ENCODE assay signal across 17 cellular contexts in genomic region chr5:131185523-131186104, GRCh38. TPM values are rescaled to one million over a fixed set of nuclear protein-coding genes. Genes with fewer than 3 reads are reported as not detected.
DNase-seq lines count a peak whose midpoint lies in the region; ATAC-seq, FAIRE-seq and TF ChIP-seq lines count a peak whose summit lies in the region.
"Had no signal": no experiment of that assay in that cellular context is flagged by ENCODE, and none has a peak within 500 bp of the region (broad histone marks: within the 10 kb centered on the region; RNA-seq: fewer than 3 reads in every experiment).

No MANE protein-coding gene starts in this region.

- H3K79me2 ChIP-seq in GM12878 (ENCODE audit: control insufficient read depth, insufficient read depth, low read length): no peaks in the 10 kb centered on the region

- no peaks in the 10 kb centered on the region for H3K4me1 Mint-ChIP-seq in Calu3 (ENCODE audit: low read depth, unreplicated experiment)

- peak overlapping the region; percentile 25 for H3K27ac Mint-ChIP-seq in Calu3 (ENCODE audit: unreplicated experiment)

- H3K27ac ChIP-seq in A549 (peak overlapping the region; percentile 69 to 71; a peak in 5 of 6 replicates), GM12878 (ENCODE audit: control insufficient read depth, insufficient read depth) (no peak overlapping the region), epithelial cell of prostate (peak overlapping the region; percentile 76)
- H3K27ac ChIP-seq: BLaER1 had no signal

- no peaks in the 10 kb centered on the region for H3K36me3 Mint-ChIP-seq in Calu3 (ENCODE audit: insufficient read depth, unreplicated experiment)

- H3K4me3 ChIP-seq in A549: no peak overlapping the region
- H3K4me3 ChIP-seq in GM12878: no peak overlapping the region
- H3K4me3 ChIP-seq: BLaER1 had no signal

- TF ChIP-seq POLR2A in A549 (IDR thresholded peaks at IDR 0.05; ENCODE audit: low read length): no peak
- no peak for TF ChIP-seq POLR2A in GM12878 (IDR thresholded peaks at IDR 0.05; ENCODE audit: low read depth, low read length)

- SMC1A ChIA-PET in GM12878 (lab: Charles Lee; ENCODE audit: uncharacterized antibody, unreplicated experiment): interaction anchor here (0.9 to 1.9 kb wide), 2 partner anchors 23 to 37 kb away, joined by 3 to 4 read pairs; no protein-coding TSS in a partner anchor

- DNase-seq in A549 (ENCODE audit: low read depth in 1 of 2, low spot score in 1 of 2) (no peak), Calu3 (no peak), GM12878 (ENCODE audit: low read depth, low spot score) (no peak), epithelial cell of prostate (ENCODE audit: low read depth, low spot score) (no peak), EL (no peak), hippocampal formation (lab: John Stamatoyannopoulos, UW) (no peak)
- DNase-seq: AML-193; Caco-2; CD8-positive, alpha-beta memory T cell; DMS79 had no signal

- H3K27me3 ChIP-seq in GM12878 (replicated peaks in 1 of 2; ENCODE audit: control insufficient read depth in 2 of 2, insufficient read depth in 2 of 2, low read length in 1 of 2): no peaks in the 10 kb centered on the region
- H3K27me3 ChIP-seq: BLaER1 had no signal

- no peak for TF ChIP-seq CTCF in A549 (IDR thresholded peaks at IDR 0.05)
- no peak for TF ChIP-seq CTCF in Calu3 (IDR thresholded peaks at IDR 0.05; ENCODE audit: unreplicated experiment)
- no peak for TF ChIP-seq CTCF in GM12878 (IDR thresholded peaks at IDR 0.05 in 2 of 3, conservative IDR thresholded peaks at IDR 0.05 in 1 of 3; ENCODE audit: control insufficient read depth in 2 of 3, extremely low read depth in 1 of 3, insufficient read depth in 1 of 3, low read depth in 3 of 3, low read length in 3 of 3)

- TF ChIP-seq EP300 in A549 (IDR thresholded peaks at IDR 0.05) (no peak), GM12878 (IDR thresholded peaks at IDR 0.05; ENCODE audit: borderline replicate concordance in 1 of 2, control insufficient read depth in 1 of 2, low read depth in 2 of 2, low read length in 2 of 2) (no peak)

- no peak for TF ChIP-seq RAD21 in A549 (conservative IDR thresholded peaks at IDR 0.05 in 1 of 2, IDR thresholded peaks at IDR 0.05 in 1 of 2)
- TF ChIP-seq RAD21 in GM12878 (IDR thresholded peaks at IDR 0.05; ENCODE audit: insufficient read depth, low read depth, low read length): no peak

- in situ Hi-C loops in GM12878 (cut with MboI): no loop called here

- POLR2A ChIA-PET in A549 (lab: Yijun Ruan, JAX): interaction anchor here (1.5 kb wide), 1 partner anchor 79 kb away, joined by 4 read pairs; the partner anchor contains the start of gene CDC42SE2
- POLR2A ChIA-PET in GM12878 (lab: Charles Lee): no interaction called here

- no peaks in the 10 kb centered on the region for H3K36me3 ChIP-seq in GM12878 (ENCODE audit: control insufficient read depth in 2 of 2, insufficient read depth in 2 of 2, low read length in 1 of 2)

- no peaks in the 10 kb centered on the region for H3K27me3 Mint-ChIP-seq in Calu3 (ENCODE audit: unreplicated experiment)
- H3K27me3 Mint-ChIP-seq: CD8-positive, alpha-beta memory T cell; IgD-negative memory B cell had no signal

- H3K4me2 ChIP-seq in A549: peak overlapping the region; percentile 64; the same call in 2 of the 3 replicates
- no peak overlapping the region for H3K4me2 ChIP-seq in GM12878 (ENCODE audit: control insufficient read depth, insufficient read depth)
- H3K4me2 ChIP-seq: BLaER1 had no signal

- CTCF ChIA-PET in A549 (lab: Yijun Ruan, JAX): interaction anchor here (0.8 to 0.9 kb wide), 2 partner anchors 80 to 197 kb away, joined by 3 read pairs; no protein-coding TSS in a partner anchor
- CTCF ChIA-PET in Calu3 (lab: Charles Lee): interaction anchor here (0.6 to 0.9 kb wide), 2 partner anchors 14 to 79 kb away, joined by 3 to 4 read pairs; no protein-coding TSS in a partner anchor
- CTCF ChIA-PET in GM12878 (lab: Yijun Ruan, JAX): interaction anchor here (0.6 kb wide), 1 partner anchor 14 kb away, joined by 3 read pairs; no protein-coding TSS in a partner anchor

- no peak overlapping the region for H3K9ac ChIP-seq in GM12878 (ENCODE audit: control insufficient read depth, insufficient read depth, low read length)
- H3K9ac ChIP-seq: BLaER1 had no signal

- H3K4me1 ChIP-seq in A549: peaks cover 22% of the 10 kb centered on the region
- H3K4me1 ChIP-seq in GM12878 (ENCODE audit: control insufficient read depth, insufficient read depth, low read length): no peaks in the 10 kb centered on the region
- H3K4me1 ChIP-seq: BLaER1, Caco-2 had no signal

- no TSS peak for BruUV-seq in Calu3 (replicated peaks; lab: Mats Ljungman, UMichigan)
- no TSS peak for BruUV-seq in GM12878 (replicated peaks; lab: Mats Ljungman, UMichigan)

- intact Hi-C loops in Calu3 (cut with micrococcal nuclease; ENCODE audit: unreplicated experiment): no loop called here
- intact Hi-C loops in GM12878 (cut with micrococcal nuclease; ENCODE audit: unreplicated experiment): no loop called here

- ATAC-seq in A549: no peak
- no peak for ATAC-seq in GM12878
- ATAC-seq: HCT116 had no signal

- H4K20me1 ChIP-seq in GM12878 (ENCODE audit: control insufficient read depth, insufficient read depth): no peaks in the 10 kb centered on the region
- H4K20me1 ChIP-seq: BLaER1 had no signal

- RAD21 ChIA-PET in GM12878 (lab: Charles Lee; ENCODE audit: unreplicated experiment): no interaction called here

- H3K9me3 ChIP-seq in A549 (no peaks in the 10 kb centered on the region), GM12878 (replicated peaks; ENCODE audit: control insufficient read depth, insufficient read depth, low read length) (no peaks in the 10 kb centered on the region)
- H3K9me3 ChIP-seq: BLaER1, Caco-2 had no signal

- no peaks in the 10 kb centered on the region for H3K9me3 Mint-ChIP-seq in Calu3 (ENCODE audit: low read depth, unreplicated experiment)
- H3K9me3 Mint-ChIP-seq: CD8-positive, alpha-beta memory T cell; IgD-negative memory B cell had no signal

- FAIRE-seq in A549 (lab: Jason Lieb, UNC): no peak
- FAIRE-seq in GM12878 (lab: Jason Lieb, UNC): peak; percentile 13
- FAIRE-seq: G401.6, GM12892, GM19239, H54 had no signal

- H2AFZ ChIP-seq in GM12878 (ENCODE audit: control insufficient read depth, low read depth, low read length): no peak overlapping the region

- no peak overlapping the region for H3K4me3 Mint-ChIP-seq in Calu3 (ENCODE audit: low read depth, unreplicated experiment)
- H3K4me3 Mint-ChIP-seq: CD8-positive, alpha-beta memory T cell; IgD-negative memory B cell had no signal

TF ChIP-seq in A549, 52 proteins besides CTCF, POLR2A, EP300 and RAD21 (continues in another document):
- no peak for TF ChIP-seq JUN (IDR thresholded peaks at IDR 0.05)

TF ChIP-seq in GM12878, 131 proteins besides CTCF, POLR2A, EP300 and RAD21 (continues in another document):
- TF ChIP-seq POU2F2 (IDR thresholded peaks at IDR 0.05; ENCODE audit: borderline replicate concordance, low read depth, low read length): no peak

RNA-seq across cellular contexts. Expression of gene LYRM7, which starts 14.9 kb away (rescaled TPM):
- polyA plus RNA-seq in A549 (2011; rRNA removed) (4.6 and 6.2 TPM in 2 replicates), A549 (2017; fragmentation: RNase III; extraction: RNeasy Plus Mini Kit Qiagen cat#74134 plus additional on column Dnase treatment) (8.9 to 11.1 TPM (median 9.1 TPM) in 3 replicates), GM12878 (2011; rRNA removed) (9.2 and 21.4 TPM in 2 replicates), GM12878 (2014; fragmentation: Illumina TruSeq; extraction: Trizol) (17.9 and 21.8 TPM in 2 replicates), GM12878 (2014; fragmentation: Nextera tagmentation; extraction: Ambion mirVana) (10 to 100 TPM; 25.8 to 45.7 TPM), GM12878 (2014; rRNA removed) (8.6 and 18.7 TPM in 2 replicates), GM12878 (2016; fragmentation: Nextera tagmentation; extraction: Ambion mirVana) (10 to 100 TPM; 61.0 to 68.8 TPM)
- polyA plus RNA-seq in A549 (2012; cell fraction: cytosol; rRNA removed): 1.2 and 1.4 TPM in 2 replicates
- polyA plus RNA-seq in A549 (2012; cell fraction: nucleus; rRNA removed): 0.26 and 0.69 TPM in 2 replicates
- polyA minus RNA-seq in A549 (2011; rRNA and poly(A)+ RNA removed): 0.88 and 1.5 TPM in 2 replicates
- total RNA-seq in Calu3 (2022) (12.6 and 14.6 TPM in 2 replicates), GM12878 (2014; rRNA removed) (15.1 and 19.6 TPM in 2 replicates), GM12878 (2014; rRNA removed; fragmentation: Illumina TruSeq; extraction: Trizol) (17.6 and 21.7 TPM in 2 replicates), GM12878 (2021) (13.7 and 13.9 TPM in 2 replicates)
- total RNA-seq in GM12878 (2013; cell fraction: nucleolus; rRNA removed): 15.3 and 23.4 TPM in 2 replicates
- polyA plus RNA-seq in GM12878 (2011; ENCODE audit: low read depth): 2.7 TPM
- 3.6 and 3.7 TPM in 2 replicates for polyA plus RNA-seq in GM12878 (2011; cell fraction: cytosol; rRNA removed)
- polyA plus RNA-seq in GM12878 (2011; cell fraction: nucleus; rRNA removed): 1.4 and 1.5 TPM in 2 replicates
- 7.1 and 8.1 TPM in 2 replicates for polyA plus RNA-seq in GM12878 (2012)
- 2.2 and 2.3 TPM in 2 replicates for polyA minus RNA-seq in GM12878 (2011; rRNA and poly(A)+ RNA removed)
- polyA minus RNA-seq in GM12878 (2011; cell fraction: cytosol; rRNA and poly(A)+ RNA removed): 1.7 and 2.4 TPM in 2 replicates
- polyA minus RNA-seq in GM12878 (2011; cell fraction: nucleus; rRNA and poly(A)+ RNA removed): 0.85 and 1.2 TPM in 2 replicates

RNA-seq across cellular contexts. Expression of gene HINT1, which starts 20.6 kb away (rescaled TPM):
- polyA plus RNA-seq in A549 (2011; rRNA removed) (873 and 1,252 TPM in 2 replicates), A549 (2017; fragmentation: RNase III; extraction: RNeasy Plus Mini Kit Qiagen cat#74134 plus additional on column Dnase treatment) (806 to 876 TPM (median 832 TPM) in 3 replicates), GM12878 (2011; rRNA removed) (997 and 1,373 TPM in 2 replicates), GM12878 (2014; fragmentation: Illumina TruSeq; extraction: Trizol) (260 TPM in 2 replicates), GM12878 (2014; fragmentation: Nextera tagmentation; extraction: Ambion mirVana) (100 to 1,000 TPM; 844 to 901 TPM), GM12878 (2014; rRNA removed) (438 and 478 TPM in 2 replicates), GM12878 (2016; fragmentation: Nextera tagmentation; extraction: Ambion mirVana) (100 to 1,000 TPM; 687 to 705 TPM)
- 523 and 606 TPM in 2 replicates for polyA plus RNA-seq in A549 (2012; cell fraction: cytosol; rRNA removed)
- 196 and 221 TPM in 2 replicates for polyA plus RNA-seq in A549 (2012; cell fraction: nucleus; rRNA removed)
- 155 and 215 TPM in 2 replicates for polyA minus RNA-seq in A549 (2011; rRNA and poly(A)+ RNA removed)
- total RNA-seq in Calu3 (2022) (198 and 232 TPM in 2 replicates), GM12878 (2014; rRNA removed) (352 and 366 TPM in 2 replicates), GM12878 (2014; rRNA removed; fragmentation: Illumina TruSeq; extraction: Trizol) (347 and 351 TPM in 2 replicates), GM12878 (2021) (248 and 253 TPM in 2 replicates)
- 90.7 and 94.5 TPM in 2 replicates for total RNA-seq in GM12878 (2013; cell fraction: nucleolus; rRNA removed)
- polyA plus RNA-seq in GM12878 (2011; ENCODE audit: low read depth): 524 TPM
- 438 and 451 TPM in 2 replicates for polyA plus RNA-seq in GM12878 (2011; cell fraction: cytosol; rRNA removed)
- polyA plus RNA-seq in GM12878 (2011; cell fraction: nucleus; rRNA removed): 337 and 368 TPM in 2 replicates
- 400 and 478 TPM in 2 replicates for polyA plus RNA-seq in GM12878 (2012)
- 124 and 166 TPM in 2 replicates for polyA minus RNA-seq in GM12878 (2011; rRNA and poly(A)+ RNA removed)
- 75.7 and 78.3 TPM in 2 replicates for polyA minus RNA-seq in GM12878 (2011; cell fraction: cytosol; rRNA and poly(A)+ RNA removed)
- polyA minus RNA-seq in GM12878 (2011; cell fraction: nucleus; rRNA and poly(A)+ RNA removed): 54.9 and 72.1 TPM in 2 replicates
